Comparison of ENCODE assay signal across 20 cellular contexts in genomic region chr19:33465371-33465770, GRCh38. TPM values are rescaled to one million over a fixed set of nuclear protein-coding genes. Genes with fewer than 3 reads are reported as not detected.
A peak's percentile ranks its signal among the peaks of the same experiment; 100 is the strongest.
DNase-seq lines count a peak whose midpoint lies in the region; ATAC-seq, FAIRE-seq and TF ChIP-seq lines count a peak whose summit lies in the region.
"Had no signal": no experiment of that assay in that cellular context is flagged by ENCODE, and none has a peak within 500 bp of the region (broad histone marks: within the 10 kb centered on the region; RNA-seq: fewer than 3 reads in every experiment).

No MANE protein-coding gene starts in this region.

- intact Hi-C loops in spleen (cut with DNase I; ENCODE audit: low total_unique reads), result no loop called here
- intact Hi-C loops in kidney (cut with DNase I), result no loop called here

- FAIRE-seq in kidney (lab: Jason Lieb, UNC), result no peak
- FAIRE-seq: D721Med, H54, HTR-8/SVneo, RCC 7860 had no signal

- H3K27me3 Mint-ChIP-seq in chondrocyte (ENCODE audit: low read depth), result no peaks in the 10 kb centered on the region
- H3K27me3 Mint-ChIP-seq in glutamatergic neuron (ENCODE audit: unreplicated experiment), result peaks cover 11% of the 10 kb centered on the region
- H3K27me3 Mint-ChIP-seq: CD4-positive, alpha-beta T cell had no signal

- H3K36me3 Mint-ChIP-seq in chondrocyte (ENCODE audit: low read depth) (peaks cover 9% of the 10 kb centered on the region), glutamatergic neuron (ENCODE audit: unreplicated experiment) (no peaks in the 10 kb centered on the region)

- H3K4me3 Mint-ChIP-seq in chondrocyte (ENCODE audit: unreplicated experiment) (no peak overlapping the region), glutamatergic neuron (ENCODE audit: unreplicated experiment) (no peak overlapping the region)
- H3K4me3 Mint-ChIP-seq: CD4-positive, alpha-beta T cell had no signal

- H3K27ac ChIP-seq in spleen, result no peak overlapping the region
- H3K27ac ChIP-seq in kidney (ENCODE audit: low read depth in 2 of 2, low read length in 2 of 2), result no peak overlapping the region
- H3K27ac ChIP-seq: A549; BLaER1 treated with 17β-estradiol and CSF1 and Interleukin-3, amounts not matched to agents 10 nM and 100 nM; SJCRH30 had no signal

- H3K4me1 ChIP-seq in spleen, result no peaks in the 10 kb centered on the region
- no peaks in the 10 kb centered on the region for H3K4me1 ChIP-seq in kidney (ENCODE audit: control insufficient read depth in 1 of 2, insufficient read depth in 1 of 2, low read depth in 1 of 2, low read length in 2 of 2)
- H3K4me1 ChIP-seq: A549, SJCRH30 had no signal

- H3K27ac Mint-ChIP-seq in chondrocyte (ENCODE audit: unreplicated experiment), result no peak overlapping the region
- peak overlapping the region; percentile 28 for H3K27ac Mint-ChIP-seq in glutamatergic neuron (ENCODE audit: unreplicated experiment)
- H3K27ac Mint-ChIP-seq: CD4-positive, alpha-beta T cell had no signal

- H3K9me3 ChIP-seq in spleen (no peaks in the 10 kb centered on the region), kidney (ENCODE audit: control insufficient read depth in 1 of 2, low read length in 2 of 2) (no peaks in the 10 kb centered on the region)
- H3K9me3 ChIP-seq: A549; BLaER1 treated with 17β-estradiol and CSF1 and Interleukin-3, amounts not matched to agents 10 nM and 100 nM; SJCRH30 had no signal

- no peak for TF ChIP-seq POLR2A in spleen (IDR thresholded peaks at IDR 0.05)

- ATAC-seq in omental fat pad (ENCODE audit: low FRiP score), result no peak
- ATAC-seq: A549 had no signal

- no peak overlapping the region for H3K9ac ChIP-seq in kidney (ENCODE audit: low read length in 2 of 2)
- H3K9ac ChIP-seq: BLaER1 treated with 17β-estradiol and CSF1 and Interleukin-3, amounts not matched to agents 10 nM and 100 nM had no signal

- no peaks in the 10 kb centered on the region for H3K9me3 Mint-ChIP-seq in chondrocyte (ENCODE audit: low read depth)
- peaks cover 15% of the 10 kb centered on the region for H3K9me3 Mint-ChIP-seq in glutamatergic neuron (ENCODE audit: unreplicated experiment)
- H3K9me3 Mint-ChIP-seq: CD4-positive, alpha-beta T cell had no signal

- peak; percentile 9 for DNase-seq in activated effector memory CD4-positive, alpha-beta T cell treated with anti-CD3 and anti-CD28 coated beads, Interleukin-2, amount 50 U/mL, for 16 hours
- no peak for DNase-seq in activated effector memory CD4-positive, alpha-beta T cell treated with Interleukin-2 at 50 U/mL for 16 hours
- DNase-seq in chondrocyte (ENCODE audit: low spot score), result peak; percentile 39
- peak; percentile 2 for DNase-seq in glutamatergic neuron
- peak; percentile 35 for DNase-seq in spleen
- DNase-seq in omental fat pad (ENCODE audit: low spot score), result no peak
- no peak for DNase-seq in kidney
- DNase-seq: AML-193, NCI-H2029, NCI-H446, NCI-H524 treated with DMSO at 0.1 percent for 48 hours, NCI-H774 had no signal

- H3K36me3 ChIP-seq in spleen, result peaks cover 0 to 61% (median 25%) of the 10 kb centered on the region in 6 donors
- peaks cover 4 to 8% of the 10 kb centered on the region in 2 donors for H3K36me3 ChIP-seq in kidney (ENCODE audit: control insufficient read depth in 1 of 2, insufficient read depth in 2 of 2, low read length in 2 of 2)

- no peak overlapping the region for H3K4me3 ChIP-seq in spleen
- H3K4me3 ChIP-seq in kidney (ENCODE audit: low read length in 2 of 2), result no peak overlapping the region
- H3K4me3 ChIP-seq: A549; BLaER1 treated with 17β-estradiol and CSF1 and Interleukin-3, amounts not matched to agents 10 nM and 100 nM; SJCRH30 had no signal

- TF ChIP-seq CTCF in chondrocyte (IDR thresholded peaks at IDR 0.05), result no peak
- no peak for TF ChIP-seq CTCF in glutamatergic neuron (IDR thresholded peaks at IDR 0.05; ENCODE audit: partially characterized antibody, unreplicated experiment)
- no peak for TF ChIP-seq CTCF in spleen (IDR thresholded peaks at IDR 0.05 in 8 of 11, conservative IDR thresholded peaks at IDR 0.05 in 3 of 11)
- TF ChIP-seq CTCF in omental fat pad (IDR thresholded peaks at IDR 0.05), result no peak
- no peak for TF ChIP-seq CTCF in kidney (IDR thresholded peaks at IDR 0.05; ENCODE audit: borderline replicate concordance, extremely low read depth, insufficient read depth)

- no peaks in the 10 kb centered on the region for H3K27me3 ChIP-seq in spleen (replicated peaks in 1 of 7)
- H3K27me3 ChIP-seq: BLaER1 treated with 17β-estradiol and CSF1 and Interleukin-3, amounts not matched to agents 10 nM and 100 nM; SJCRH30 had no signal

- 88 to 97% (median 94%) methylated on average over 9 of the region's 9 CpGs for WGBS in spleen, 5 donors

- H3K4me1 Mint-ChIP-seq in chondrocyte (ENCODE audit: low read depth), result no peaks in the 10 kb centered on the region
- peaks cover 21% of the 10 kb centered on the region for H3K4me1 Mint-ChIP-seq in glutamatergic neuron (ENCODE audit: low read depth, unreplicated experiment)

RNA-seq across cellular contexts. Expression of gene PEPD, which starts 56.2 kb away (rescaled TPM):
- total RNA-seq in chondrocyte (55.6 to 68.7 TPM (median 62.0 TPM) in 3 replicates), glutamatergic neuron (ENCODE audit: unreplicated experiment) (93.3 TPM), spleen (10 to 100 TPM; 54.8 to 98.3 (median 70.7) TPM), omental fat pad (10 to 100 TPM; 78.9 to 99.3 (median 89.8) TPM), kidney (71.4 TPM)
- polyA plus RNA-seq in spleen (10 to 100 TPM; 38.4 to 72.2 (median 62.0) TPM), kidney (ENCODE audit: insufficient read depth, low read depth, low replicate concordance) (402 TPM)

Comparison
In these comparisons a context has a peak if more than half of its experiments do, and no peak if none do; other contexts are left out.
1. DNase-seq: peak in activated effector memory CD4-positive, alpha-beta T cell treated with anti-CD3 and anti-CD28 coated beads, Interleukin-2, amount 50 U/mL, for 16 hours (single experiment), chondrocyte (single experiment), glutamatergic neuron (single experiment) and spleen (single experiment); none in activated effector memory CD4-positive, alpha-beta T cell treated with Interleukin-2 at 50 U/mL for 16 hours (single experiment), omental fat pad (single experiment) and kidney (single experiment).